Comparison of ENCODE assay signal across 14 cellular contexts in genomic region chr6:134853111-134854055, GRCh38.
DNase-seq lines count a peak whose midpoint lies in the region; ATAC-seq and TF ChIP-seq lines count a peak whose summit lies in the region.
"Had no signal": no experiment of that assay in that cellular context is flagged by ENCODE, and none has a peak within 500 bp of the region (broad histone marks: within the 10 kb centered on the region; RNA-seq: fewer than 3 reads in every experiment).

No MANE protein-coding gene starts in this region.

- H3K36me3 Mint-ChIP-seq in activated T-cell treated with anti-CD3 and anti-CD28 coated beads, Interleukin-2, amount 50 U/mL, for 4 hours (ENCODE audit: insufficient read depth), result no peaks in the 10 kb centered on the region
- no peaks in the 10 kb centered on the region for H3K36me3 Mint-ChIP-seq in activated CD4-positive, alpha-beta T cell treated with anti-CD3 and anti-CD28 coated beads, Interleukin-2, amount 10 ng/mL, durations not matched to agents 7 days and 5 days (ENCODE audit: low read depth)
- no peaks in the 10 kb centered on the region for H3K36me3 Mint-ChIP-seq in activated T-helper 1 cell treated with anti-CD3 and anti-CD28 coated beads, Interleukin-12 subunit alpha, Interleukin-12 subunit beta, Interleukin-2, Interleukin-4 antibody, amounts not matched to agents 30 ng/mL and 10 ng/mL and 1 ng/mL, durations not matched to agents 14 hours and 24 hours and 36 hours (ENCODE audit: low read depth)

- ATAC-seq in Panc1 (peak; percentile 90), HG03159 (IDR thresholded peaks at IDR 0.05; ENCODE audit: unreplicated experiment) (no peak)
- ATAC-seq in activated T-cell treated with anti-CD3 and anti-CD28 coated beads, Interleukin-2, amount 50 U/mL, for 4 hours, result no peak
- ATAC-seq: T-helper 17 cell had no signal

- H3K4me1 Mint-ChIP-seq in activated T-cell treated with anti-CD3 and anti-CD28 coated beads, Interleukin-2, amount 50 U/mL, for 4 hours (ENCODE audit: low read depth), result no peaks in the 10 kb centered on the region
- H3K4me1 Mint-ChIP-seq in activated CD4-positive, alpha-beta T cell treated with anti-CD3 and anti-CD28 coated beads, Interleukin-2, amount 10 ng/mL, durations not matched to agents 7 days and 5 days, result no peaks in the 10 kb centered on the region
- no peaks in the 10 kb centered on the region for H3K4me1 Mint-ChIP-seq in activated T-helper 1 cell treated with anti-CD3 and anti-CD28 coated beads, Interleukin-12 subunit alpha, Interleukin-12 subunit beta, Interleukin-2, Interleukin-4 antibody, amounts not matched to agents 30 ng/mL and 10 ng/mL and 1 ng/mL, durations not matched to agents 14 hours and 24 hours and 36 hours (ENCODE audit: low read depth)

- no peaks in the 10 kb centered on the region for H3K27me3 Mint-ChIP-seq in activated T-cell treated with anti-CD3 and anti-CD28 coated beads, Interleukin-2, amount 50 U/mL, for 4 hours (ENCODE audit: low read depth)
- peaks cover 5% of the 10 kb centered on the region for H3K27me3 Mint-ChIP-seq in activated CD4-positive, alpha-beta T cell treated with anti-CD3 and anti-CD28 coated beads, Interleukin-2, amount 10 ng/mL, durations not matched to agents 7 days and 5 days
- H3K27me3 Mint-ChIP-seq in activated T-helper 1 cell treated with anti-CD3 and anti-CD28 coated beads, Interleukin-12 subunit alpha, Interleukin-12 subunit beta, Interleukin-2, Interleukin-4 antibody, amounts not matched to agents 30 ng/mL and 10 ng/mL and 1 ng/mL, durations not matched to agents 14 hours and 24 hours and 36 hours (ENCODE audit: insufficient read depth), result peaks cover 9% of the 10 kb centered on the region

- in situ Hi-C loops in Panc1 (cut with HindIII; ENCODE audit: low pct_unique_long_range_greater_than_20kb, low sequenced_read_pairs), result no loop called here

- CTCF ChIA-PET in Panc1 (lab: Charles Lee), result no interaction called here
- CTCF ChIA-PET in activated CD4-positive, alpha-beta T cell treated with anti-CD3 and anti-CD28 coated beads, Interleukin-2, amount 10 ng/mL, durations not matched to agents 7 days and 5 days (lab: Charles Lee), result interaction anchor here (0.6 to 0.7 kb wide), 2 partner anchors 102 to 710 kb away, joined by 3 read pairs; no protein-coding TSS in a partner anchor

- no peaks in the 10 kb centered on the region for H3K4me1 ChIP-seq in Panc1 (ENCODE audit: control insufficient read depth, insufficient read depth, low read length)
- H3K4me1 ChIP-seq: thyroid gland had no signal

- DNase-seq in Daoy (ENCODE audit: low read depth) (peak; percentile 70), Panc1 (ENCODE audit: low read depth, low spot score) (peak; percentile 35), epithelial cell of proximal tubule (ENCODE audit: low read depth) (peak; percentile 70), myocyte (ENCODE audit: low read depth) (peak; percentile 82)
- DNase-seq in activated T-cell treated with anti-CD3 and anti-CD28 coated beads, Interleukin-2, amount 50 U/mL, for 4 hours, result no peak
- DNase-seq in activated CD4-positive, alpha-beta T cell treated with anti-CD3 and anti-CD28 coated beads, Interleukin-2, amount 10 ng/mL, durations not matched to agents 7 days and 5 days, result no peak
- DNase-seq in activated T-helper 1 cell treated with anti-CD3 and anti-CD28 coated beads, Interleukin-12 subunit alpha, Interleukin-12 subunit beta, Interleukin-2, Interleukin-4 antibody, amounts not matched to agents 30 ng/mL and 10 ng/mL and 1 ng/mL, durations not matched to agents 14 hours and 24 hours and 36 hours (ENCODE audit: low spot score), result no peak
- DNase-seq: COR-L47, dermis blood vessel endothelial cell, KG1, nucleus accumbens, T-helper 17 cell, thyroid gland had no signal

- H3K27me3 ChIP-seq in Panc1 (ENCODE audit: control insufficient read depth, insufficient read depth, low read length), result no peaks in the 10 kb centered on the region
- H3K27me3 ChIP-seq: thyroid gland had no signal

- no peaks in the 10 kb centered on the region for H3K9me3 ChIP-seq in Panc1 (ENCODE audit: control insufficient read depth, insufficient read depth, low read depth, low read length)
- H3K9me3 ChIP-seq: thyroid gland had no signal

- no peaks in the 10 kb centered on the region for H3K36me3 ChIP-seq in Panc1 (ENCODE audit: control insufficient read depth, insufficient read depth, low read length)
- H3K36me3 ChIP-seq: thyroid gland had no signal

- intact Hi-C loops in Panc1 (cut with micrococcal nuclease; ENCODE audit: unreplicated experiment), result no loop called here
- intact Hi-C loops in activated T-helper 1 cell treated with anti-CD3 and anti-CD28 coated beads, Interleukin-12 subunit alpha, Interleukin-12 subunit beta, Interleukin-2, Interleukin-4 antibody, amounts not matched to agents 30 ng/mL and 10 ng/mL and 1 ng/mL, durations not matched to agents 14 hours and 24 hours and 36 hours (cut with micrococcal nuclease), result no loop called here

- H3K4me3 ChIP-seq in Panc1 (ENCODE audit: low read depth in 2 of 2, low read length in 2 of 2) (no peak overlapping the region), epithelial cell of proximal tubule (ENCODE audit: low read depth, low read length) (no peak overlapping the region)
- H3K4me3 ChIP-seq: thyroid gland had no signal

- H3K27ac ChIP-seq in Panc1 (ENCODE audit: low read length), result no peak overlapping the region
- H3K27ac ChIP-seq: thyroid gland had no signal

- no peak overlapping the region for H3K27ac Mint-ChIP-seq in activated CD4-positive, alpha-beta T cell treated with anti-CD3 and anti-CD28 coated beads, Interleukin-2, amount 10 ng/mL, durations not matched to agents 7 days and 5 days
- no peak overlapping the region for H3K27ac Mint-ChIP-seq in activated T-helper 1 cell treated with anti-CD3 and anti-CD28 coated beads, Interleukin-12 subunit alpha, Interleukin-12 subunit beta, Interleukin-2, Interleukin-4 antibody, amounts not matched to agents 30 ng/mL and 10 ng/mL and 1 ng/mL, durations not matched to agents 14 hours and 24 hours and 36 hours
- H3K27ac Mint-ChIP-seq: T-helper 17 cell had no signal

- no TSS peak for BruUV-seq in Panc1 (replicated peaks; lab: Mats Ljungman, UMichigan)

- H3K4me3 Mint-ChIP-seq in activated T-cell treated with anti-CD3 and anti-CD28 coated beads, Interleukin-2, amount 50 U/mL, for 4 hours, result no peak overlapping the region
- no peak overlapping the region for H3K4me3 Mint-ChIP-seq in activated CD4-positive, alpha-beta T cell treated with anti-CD3 and anti-CD28 coated beads, Interleukin-2, amount 10 ng/mL, durations not matched to agents 7 days and 5 days
- H3K4me3 Mint-ChIP-seq in activated T-helper 1 cell treated with anti-CD3 and anti-CD28 coated beads, Interleukin-12 subunit alpha, Interleukin-12 subunit beta, Interleukin-2, Interleukin-4 antibody, amounts not matched to agents 30 ng/mL and 10 ng/mL and 1 ng/mL, durations not matched to agents 14 hours and 24 hours and 36 hours, result no peak overlapping the region
- H3K4me3 Mint-ChIP-seq: T-helper 17 cell had no signal

- TF ChIP-seq CTCF in Panc1 (IDR thresholded peaks at IDR 0.05) (no peak), epithelial cell of proximal tubule (conservative IDR thresholded peaks at IDR 0.05; ENCODE audit: low read depth, low read length) (no peak)

- H3K9me3 Mint-ChIP-seq in activated T-cell treated with anti-CD3 and anti-CD28 coated beads, Interleukin-2, amount 50 U/mL, for 4 hours, result no peaks in the 10 kb centered on the region
- no peaks in the 10 kb centered on the region for H3K9me3 Mint-ChIP-seq in activated CD4-positive, alpha-beta T cell treated with anti-CD3 and anti-CD28 coated beads, Interleukin-2, amount 10 ng/mL, durations not matched to agents 7 days and 5 days
- no peaks in the 10 kb centered on the region for H3K9me3 Mint-ChIP-seq in activated T-helper 1 cell treated with anti-CD3 and anti-CD28 coated beads, Interleukin-12 subunit alpha, Interleukin-12 subunit beta, Interleukin-2, Interleukin-4 antibody, amounts not matched to agents 30 ng/mL and 10 ng/mL and 1 ng/mL, durations not matched to agents 14 hours and 24 hours and 36 hours

- POLR2A ChIA-PET in Panc1 (lab: Charles Lee), result interaction anchor here (0.6 kb wide), 1 partner anchor 374 kb away, joined by 14 read pairs; no protein-coding TSS in a partner anchor
- POLR2A ChIA-PET in activated CD4-positive, alpha-beta T cell treated with anti-CD3 and anti-CD28 coated beads, Interleukin-2, amount 10 ng/mL, durations not matched to agents 7 days and 5 days (lab: Charles Lee), result no interaction called here

Comparison
In these comparisons a context has a peak if more than half of its experiments do, and no peak if none do; other contexts are left out.
1. DNase-seq: peak in Daoy (single experiment), Panc1 (single experiment), epithelial cell of proximal tubule (single experiment) and myocyte (single experiment); none in activated T-cell treated with anti-CD3 and anti-CD28 coated beads, Interleukin-2, amount 50 U/mL, for 4 hours (single experiment), activated CD4-positive, alpha-beta T cell treated with anti-CD3 and anti-CD28 coated beads, Interleukin-2, amount 10 ng/mL, durations not matched to agents 7 days and 5 days (single experiment) and activated T-helper 1 cell treated with anti-CD3 and anti-CD28 coated beads, Interleukin-12 subunit alpha, Interleukin-12 subunit beta, Interleukin-2, Interleukin-4 antibody, amounts not matched to agents 30 ng/mL and 10 ng/mL and 1 ng/mL, durations not matched to agents 14 hours and 24 hours and 36 hours (single experiment).